9 cellular contexts compared by ENCODE assay signal in the genomic region with DNA sequence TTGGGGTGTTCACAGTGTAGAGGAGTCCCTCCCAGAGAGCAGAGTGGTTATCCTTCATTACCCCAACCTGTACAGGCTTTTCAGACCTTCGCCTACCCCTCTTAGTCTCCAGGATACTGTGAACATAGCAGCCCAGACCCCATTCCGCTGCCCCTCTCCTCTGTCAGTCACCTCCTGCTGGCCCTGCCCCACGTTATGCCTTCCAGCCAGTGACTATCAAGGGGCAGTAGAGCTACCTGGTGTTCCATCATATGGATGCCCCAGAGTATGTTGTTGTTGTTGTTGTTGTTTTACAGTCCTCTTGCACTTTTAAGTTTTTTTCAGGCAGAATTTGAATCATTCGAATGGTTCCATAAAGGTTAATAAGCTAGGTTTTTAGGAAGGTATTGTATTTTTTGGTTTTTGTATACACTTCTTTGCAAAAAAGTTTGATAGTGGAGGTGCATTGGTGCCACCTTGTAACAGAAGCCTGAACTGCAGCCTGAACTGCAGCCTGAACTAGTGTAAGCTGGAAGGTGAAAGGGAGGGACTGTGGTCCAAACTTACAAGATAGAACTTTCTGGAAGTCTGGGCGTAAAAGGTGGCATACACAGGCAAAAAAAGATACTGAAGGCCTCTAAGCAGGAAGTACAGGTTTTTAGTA.
DNase-seq lines count a peak whose midpoint lies in the region; ATAC-seq and TF ChIP-seq lines count a peak whose summit lies in the region.
"Had no signal": no experiment of that assay in that cellular context is flagged by ENCODE, and none has a peak within 500 bp of the region (broad histone marks: within the 10 kb centered on the region; RNA-seq: fewer than 3 reads in every experiment).

No MANE protein-coding gene starts in this region.

- no peaks in the 10 kb centered on the region for H3K9me3 Mint-ChIP-seq in endothelial cell (ENCODE audit: unreplicated experiment)
- H3K9me3 Mint-ChIP-seq: dendritic cell treated with granulocyte-macrophage colony-stimulating factor and Interleukin-4, amounts not matched to agents 40 ng/mL and 50 ng/mL, for 4 days had no signal

- no peak overlapping the region for H3K27ac Mint-ChIP-seq in endothelial cell (ENCODE audit: unreplicated experiment)
- H3K27ac Mint-ChIP-seq: dendritic cell treated with granulocyte-macrophage colony-stimulating factor and Interleukin-4, amounts not matched to agents 40 ng/mL and 50 ng/mL, for 4 days had no signal

- DNase-seq in AG08395 (ENCODE audit: low spot score) (peak; percentile 26), GM10266 (ENCODE audit: extremely low spot score) (peak; percentile 3), NCI-H69 (lab: John Stamatoyannopoulos, UW) (peak; percentile 0), endothelial cell (ENCODE audit: low spot score) (peak; percentile 13), smooth muscle cell of the brain vasculature (ENCODE audit: low read depth, low spot score) (peak; percentile 2), NCI-H2029 (lab: John Stamatoyannopoulos, UW) (no peak)

- H3K27me3 Mint-ChIP-seq in endothelial cell (ENCODE audit: unreplicated experiment): no peaks in the 10 kb centered on the region
- H3K27me3 Mint-ChIP-seq: dendritic cell treated with granulocyte-macrophage colony-stimulating factor and Interleukin-4, amounts not matched to agents 40 ng/mL and 50 ng/mL, for 4 days had no signal

- H3K4me3 Mint-ChIP-seq in endothelial cell (ENCODE audit: unreplicated experiment): no peak overlapping the region
- H3K4me3 Mint-ChIP-seq: dendritic cell treated with granulocyte-macrophage colony-stimulating factor and Interleukin-4, amounts not matched to agents 40 ng/mL and 50 ng/mL, for 4 days had no signal

- TF ChIP-seq CTCF in GM10266 (IDR thresholded peaks at IDR 0.05; ENCODE audit: control insufficient read depth, insufficient read depth, low read depth, missing control alignments) (no peak), endothelial cell (IDR thresholded peaks at IDR 0.05; ENCODE audit: unreplicated experiment) (peak; percentile 20)

- H3K4me1 Mint-ChIP-seq in endothelial cell (ENCODE audit: unreplicated experiment): peaks cover 2% of the 10 kb centered on the region

- H3K36me3 Mint-ChIP-seq in endothelial cell (ENCODE audit: low read depth, unreplicated experiment): no peaks in the 10 kb centered on the region

- ATAC-seq in HG03432 (IDR thresholded peaks at IDR 0.05; ENCODE audit: unreplicated experiment): no peak
- ATAC-seq in GM19328 (IDR thresholded peaks at IDR 0.05; ENCODE audit: unreplicated experiment): no peak
